8 cellular contexts compared by ENCODE assay signal in genomic region chr11:77589521-77590193, GRCh38. TPM values are rescaled to one million over a fixed set of nuclear protein-coding genes. Genes with fewer than 3 reads are reported as not detected.
A peak's percentile ranks its signal among the peaks of the same experiment; 100 is the strongest.
DNase-seq lines count a peak whose midpoint lies in the region; ATAC-seq and TF ChIP-seq lines count a peak whose summit lies in the region.

A gene with protein sequence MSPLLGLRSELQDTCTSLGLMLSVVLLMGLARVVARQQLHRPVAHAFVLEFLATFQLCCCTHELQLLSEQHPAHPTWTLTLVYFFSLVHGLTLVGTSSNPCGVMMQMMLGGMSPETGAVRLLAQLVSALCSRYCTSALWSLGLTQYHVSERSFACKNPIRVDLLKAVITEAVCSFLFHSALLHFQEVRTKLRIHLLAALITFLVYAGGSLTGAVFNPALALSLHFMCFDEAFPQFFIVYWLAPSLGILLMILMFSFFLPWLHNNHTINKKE (plus strand): TSS chr11:77589953. CDS start chr11:77589993, 40 bp downstream.

- peak; percentile 81 for ATAC-seq in GM19468 (IDR thresholded peaks at IDR 0.05; ENCODE audit: extremely low read depth, unreplicated experiment)

- peak; percentile 88 for DNase-seq in COLO668 (lab: John Stamatoyannopoulos, UW; ENCODE audit: unreplicated experiment)
- DNase-seq in HL-60 (ENCODE audit: low read depth in 1 of 2, low spot score in 1 of 2): peak; percentile 52 to 70
- DNase-seq in NOMO-1 treated with DMSO at 0.1 percent for 48 hours (lab: John Stamatoyannopoulos, UW; ENCODE audit: unreplicated experiment): peak; percentile 70
- peak; percentile 24 for DNase-seq in activated T-cell treated with anti-CD3 and anti-CD28 coated beads for 4 hours
- peak; percentile 86 to 89 for DNase-seq in erythroblast (lab: John Stamatoyannopoulos, UW)
- DNase-seq in mucosa of gallbladder (ENCODE audit: low spot score): peak; percentile 91
- peak; percentile 60 for DNase-seq in stimulated activated CD8-positive, alpha-beta memory T cell treated with anti-CD3 and anti-CD28 coated beads, Interleukin-4, amount 100 ng/mL, for 24 hours (ENCODE audit: low read depth)

- H3K4me3 ChIP-seq in HL-60 (replicated peaks; ENCODE audit: insufficient read depth, low read length): peak within 1 kb of the TSS; percentile 45

- no peaks in the 10 kb centered on the region for H3K27me3 ChIP-seq in HL-60 (ENCODE audit: insufficient read depth, poor library complexity, severe bottlenecking)

- TF ChIP-seq POLR2A in erythroblast (IDR thresholded peaks at IDR 0.05; ENCODE audit: low read length): no peak

- no peak for TF ChIP-seq CTCF in HL-60 (IDR thresholded peaks at IDR 0.05; ENCODE audit: insufficient read depth, low read length)

- no peak within 1 kb of the TSS; the same call in 1 of the 2 replicates for H3K27ac ChIP-seq in HL-60 (replicated peaks)

RNA-seq across cellular contexts. Expression of the gene that starts here (rescaled TPM):
- 5.5 TPM for total RNA-seq in mucosa of gallbladder

Comparison
In these comparisons a context has a peak if more than half of its experiments do, and no peak if none do; other contexts are left out.
1. DNase-seq: peak in every context shown above with its lines; median percentile 91 in mucosa of gallbladder; 88 in COLO668; 88 in erythroblast; 70 in NOMO-1 treated with DMSO at 0.1 percent for 48 hours; 61 in HL-60; 60 in stimulated activated CD8-positive, alpha-beta memory T cell treated with anti-CD3 and anti-CD28 coated beads, Interleukin-4, amount 100 ng/mL, for 24 hours; 24 in activated T-cell treated with anti-CD3 and anti-CD28 coated beads for 4 hours.